Comparison of ENCODE assay signal across 28 cellular contexts in genomic region chr5:137843676-137844284, GRCh38. TPM values are rescaled to one million over a fixed set of nuclear protein-coding genes. Genes with fewer than 3 reads are reported as not detected.
"Had no signal": no experiment of that assay in that cellular context is flagged by ENCODE, and none has a peak within 500 bp of the region (broad histone marks: within the 10 kb centered on the region; RNA-seq: fewer than 3 reads in every experiment).

No MANE protein-coding gene starts in this region.

- H3K4me3 ChIP-seq: heart right ventricle, left lung, mucosa of descending colon, uterus had no signal

- H3K27me3 ChIP-seq: foreskin keratinocyte, heart right ventricle, left lung, uterus had no signal

- H3K27ac ChIP-seq: foreskin keratinocyte, left lung, uterus had no signal

- DNase-seq: activated CD4-positive, alpha-beta T cell treated with anti-CD3 and anti-CD28 coated beads for 1 hour; activated CD4-positive, alpha-beta T cell treated with anti-CD3 and anti-CD28 coated beads, Interleukin-2, amount 10 ng/mL, durations not matched to agents 7 days and 5 days; activated CD8-positive, alpha-beta T cell treated with anti-CD3 and anti-CD28 coated beads for 36 hours; activated naive CD8-positive, alpha-beta T cell treated with anti-CD3 and anti-CD28 coated beads, Interleukin-2, amount 50 U/mL, for 24 hours; activated T-cell treated with anti-CD3 and anti-CD28 coated beads, Interleukin-2, amount 50 U/mL, for 48 hours; amygdala; central memory CD4-positive, alpha-beta T cell; endodermal cell; foreskin keratinocyte; heart right ventricle; kidney glomerular epithelial cell; left lung; mucosa of descending colon; small intestine; stimulated activated CD4-positive, alpha-beta T cell treated with anti-CD3 and anti-CD28 coated beads, Interleukin-4, amount 100 ng/mL, for 24 hours; T-helper 9 cell; uterus had no signal

- H3K9me3 ChIP-seq: heart right ventricle, left lung, mucosa of descending colon, uterus had no signal

- H3K4me1 ChIP-seq: foreskin keratinocyte, left lung, uterus had no signal

- H3K36me3 ChIP-seq: left lung, uterus had no signal

RNA-seq across cellular contexts. Expression of gene MYOT, which starts 23.9 kb away (rescaled TPM):
- total RNA-seq: activated CD4-positive, alpha-beta T cell treated with anti-CD3 and anti-CD28 coated beads, Interleukin-2, amount 10 ng/mL, durations not matched to agents 7 days and 5 days; activated CD8-positive, alpha-beta T cell treated with anti-CD3 and anti-CD28 coated beads for 36 hours; activated T-helper 2 cell treated with anti-CD3 and anti-CD28 coated beads, Interferon-gamma antibody, Interleukin-2, Interleukin-4, amounts not matched to agents 10 μg/mL and 5 μg/mL and 100 μg/mL, durations not matched to agents 14 hours and 24 hours and 36 hours; endodermal cell; esophagus mucosa; glomerular endothelial cell; lung microvascular endothelial cell; natural killer cell treated with Interleukin-12 subunit alpha and Interleukin-12 subunit beta and Interleukin-15 and Interleukin-18, amount 100 ng/mL, for 72 hours; osteoblast; renal cortical epithelial cell had no signal

RNA-seq across cellular contexts. Expression of gene PKD2L2, which starts 45.5 kb away (rescaled TPM):
- total RNA-seq: activated CD4-positive, alpha-beta T cell treated with anti-CD3 and anti-CD28 coated beads, Interleukin-2, amount 10 ng/mL, durations not matched to agents 7 days and 5 days; activated CD8-positive, alpha-beta T cell treated with anti-CD3 and anti-CD28 coated beads for 36 hours; activated T-helper 2 cell treated with anti-CD3 and anti-CD28 coated beads, Interferon-gamma antibody, Interleukin-2, Interleukin-4, amounts not matched to agents 10 μg/mL and 5 μg/mL and 100 μg/mL, durations not matched to agents 14 hours and 24 hours and 36 hours; endodermal cell; esophagus mucosa; foreskin keratinocyte; glomerular endothelial cell; left lung; lung microvascular endothelial cell; mesenteric fat pad; mucosa of descending colon; myocyte; natural killer cell treated with Interleukin-12 subunit alpha and Interleukin-12 subunit beta and Interleukin-15 and Interleukin-18, amount 100 ng/mL, for 72 hours; osteoblast; sciatic nerve; subcutaneous adipose tissue; uterus had no signal
